12 cellular contexts compared by ENCODE assay signal in the genomic region with DNA sequence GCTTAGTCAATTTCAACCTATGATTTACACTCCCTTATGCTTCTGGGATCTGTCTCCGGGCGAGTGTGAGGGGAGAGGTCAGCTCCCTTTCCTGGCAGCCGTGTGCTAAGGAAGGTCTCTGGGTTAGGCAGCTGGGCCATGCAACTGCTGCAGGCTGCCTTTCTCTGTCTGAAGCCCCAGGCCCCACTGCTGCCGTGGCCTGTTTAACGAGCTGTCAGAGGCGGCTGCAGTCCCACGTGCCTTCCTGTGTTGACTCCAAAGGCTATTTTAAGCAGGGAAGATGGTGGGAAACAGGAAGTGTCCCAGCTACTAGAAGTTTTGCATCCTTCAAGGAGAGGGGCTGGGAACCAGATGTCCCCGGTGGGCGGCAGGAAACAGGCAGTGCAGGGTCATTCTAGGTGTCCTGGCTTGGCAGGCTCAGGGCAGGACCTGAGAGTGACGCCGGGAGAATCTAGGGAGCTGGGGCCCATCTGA.
DNase-seq lines count a peak whose midpoint lies in the region; ATAC-seq and TF ChIP-seq lines count a peak whose summit lies in the region.
"Had no signal": no experiment of that assay in that cellular context is flagged by ENCODE, and none has a peak within 500 bp of the region (broad histone marks: within the 10 kb centered on the region; RNA-seq: fewer than 3 reads in every experiment).

No MANE protein-coding gene starts in this region.

- peaks cover 6% of the 10 kb centered on the region for H3K4me1 Mint-ChIP-seq in Caco-2 (ENCODE audit: low read depth, unreplicated experiment)
- no peaks in the 10 kb centered on the region for H3K4me1 Mint-ChIP-seq in activated T-cell treated with anti-CD3 and anti-CD28 coated beads, Interleukin-2, amount 50 U/mL, for 72 hours (ENCODE audit: low read depth)
- H3K4me1 Mint-ChIP-seq: CD8-positive, alpha-beta memory T cell had no signal

- no peak for ATAC-seq in lung (ENCODE audit: insufficient read depth, low FRiP score)
- no peak for ATAC-seq in activated T-cell treated with anti-CD3 and anti-CD28 coated beads, Interleukin-2, amount 50 U/mL, for 72 hours (replicated peaks in 1 of 2)
- ATAC-seq: activated CD4-positive, CD25-positive, alpha-beta regulatory T cell treated with anti-CD3 and anti-CD28 coated beads, Interleukin-2, amount 50 U/mL, for 24 hours had no signal

- no peak for TF ChIP-seq POLR2A in esophagus squamous epithelium (IDR thresholded peaks at IDR 0.05)

- no peak overlapping the region for H3K4me3 Mint-ChIP-seq in Caco-2 (ENCODE audit: unreplicated experiment)
- no peak overlapping the region for H3K4me3 Mint-ChIP-seq in activated T-cell treated with anti-CD3 and anti-CD28 coated beads, Interleukin-2, amount 50 U/mL, for 72 hours
- H3K4me3 Mint-ChIP-seq: CD8-positive, alpha-beta memory T cell; endodermal cell had no signal

- H3K27me3 Mint-ChIP-seq in Caco-2 (ENCODE audit: insufficient read depth, unreplicated experiment) = no peaks in the 10 kb centered on the region
- no peaks in the 10 kb centered on the region for H3K27me3 Mint-ChIP-seq in activated T-cell treated with anti-CD3 and anti-CD28 coated beads, Interleukin-2, amount 50 U/mL, for 72 hours (ENCODE audit: low read depth)

- TF ChIP-seq CTCF in esophagus squamous epithelium (IDR thresholded peaks at IDR 0.05) = no peak
- TF ChIP-seq CTCF in lung (IDR thresholded peaks at IDR 0.05; ENCODE audit: control extremely low read depth, extremely low read depth) = no peak
- no peak for TF ChIP-seq CTCF in smooth muscle cell (IDR thresholded peaks at IDR 0.05; ENCODE audit: borderline replicate concordance, insufficient read depth, poor library complexity, severe bottlenecking)
- TF ChIP-seq CTCF in Caco-2 (IDR thresholded peaks at IDR 0.05; ENCODE audit: insufficient read depth in 1 of 2, low read depth in 1 of 2, low read length in 1 of 2, severe bottlenecking in 1 of 2, unreplicated experiment in 1 of 2) = no peak

- POLR2A ChIA-PET in Caco-2 (lab: Charles Lee) = no interaction called here

- H3K4me2 ChIP-seq in smooth muscle cell = no peak overlapping the region

- intact Hi-C loops in esophagus squamous epithelium (cut with DNase I) (no loop called here), Caco-2 (cut with micrococcal nuclease; ENCODE audit: unreplicated experiment) (no loop called here)

- H4K20me1 ChIP-seq in smooth muscle cell (ENCODE audit: low read depth) = peaks cover 99% of the 10 kb centered on the region

- H3K36me3 ChIP-seq in esophagus squamous epithelium (peaks cover 26 to 99% (median 41%) of the 10 kb centered on the region in 3 donors), lung (ENCODE audit: control insufficient read depth in 2 of 2, insufficient read depth in 2 of 2, low read length in 2 of 2) (peaks cover 55 to 86% of the 10 kb centered on the region in 2 donors), smooth muscle cell (ENCODE audit: low read depth) (no peaks in the 10 kb centered on the region), Caco-2 (ENCODE audit: control insufficient read depth, insufficient read depth, low read length) (no peaks in the 10 kb centered on the region; the same call in none of the 2 replicates)

- no peak overlapping the region for H2AFZ ChIP-seq in smooth muscle cell (ENCODE audit: low read depth)

- H3K27ac ChIP-seq in esophagus squamous epithelium (peak overlapping the region; percentile 11 to 72 (median 56)), lung (ENCODE audit: low read depth in 1 of 2, low read length in 1 of 2) (peak overlapping the region; percentile 46 to 68), smooth muscle cell (ENCODE audit: low read depth) (peak overlapping the region; percentile 21)

- no peak overlapping the region for H3K9ac ChIP-seq in smooth muscle cell (ENCODE audit: low read depth)

- DNase-seq in Kasumi-1 (lab: John Stamatoyannopoulos, UW) = peak; percentile 50 to 55
- DNase-seq in esophagus squamous epithelium (lab: John Stamatoyannopoulos, UW) = no peak
- no peak for DNase-seq in lung (ENCODE audit: low spot score)
- no peak for DNase-seq in smooth muscle cell (lab: John Stamatoyannopoulos, UW; ENCODE audit: unreplicated experiment)
- no peak for DNase-seq in DMS 273 treated with DMSO at 0.1 percent for 48 hours (lab: John Stamatoyannopoulos, UW)
- DNase-seq in Caco-2 = no peak
- DNase-seq in activated naive CD4-positive, alpha-beta T cell (lab: John Stamatoyannopoulos, UW) = no peak
- no peak for DNase-seq in activated T-cell treated with anti-CD3 and anti-CD28 coated beads, Interleukin-2, amount 50 U/mL, for 72 hours
- DNase-seq: CD8-positive, alpha-beta memory T cell; endodermal cell; stimulated activated naive CD4-positive, alpha-beta T cell had no signal

- CTCF ChIA-PET in Caco-2 (lab: Charles Lee) = no interaction called here

- no peaks in the 10 kb centered on the region for H3K9me3 Mint-ChIP-seq in Caco-2 (ENCODE audit: unreplicated experiment)
- no peaks in the 10 kb centered on the region for H3K9me3 Mint-ChIP-seq in activated T-cell treated with anti-CD3 and anti-CD28 coated beads, Interleukin-2, amount 50 U/mL, for 72 hours
- H3K9me3 Mint-ChIP-seq: CD8-positive, alpha-beta memory T cell; endodermal cell had no signal

- H3K4me1 ChIP-seq in esophagus squamous epithelium (peaks cover 0 to 68% (median 28%) of the 10 kb centered on the region in 3 donors), lung (ENCODE audit: control insufficient read depth in 2 of 2, insufficient read depth in 2 of 2, low read length in 2 of 2) (peaks cover 6 to 29% of the 10 kb centered on the region in 2 donors), smooth muscle cell (ENCODE audit: low read depth) (peaks cover 4% of the 10 kb centered on the region), Caco-2 (peaks cover 7% of the 10 kb centered on the region; the same call in 1 of the 2 replicates)

- H3K36me3 Mint-ChIP-seq in Caco-2 (ENCODE audit: insufficient read depth, unreplicated experiment) = peaks cover 5% of the 10 kb centered on the region
- no peaks in the 10 kb centered on the region for H3K36me3 Mint-ChIP-seq in activated T-cell treated with anti-CD3 and anti-CD28 coated beads, Interleukin-2, amount 50 U/mL, for 72 hours (ENCODE audit: insufficient read depth in 2 of 2)
- H3K36me3 Mint-ChIP-seq: CD8-positive, alpha-beta memory T cell had no signal

- H3K27me3 ChIP-seq in esophagus squamous epithelium (no peaks in the 10 kb centered on the region), lung (ENCODE audit: control insufficient read depth, insufficient read depth) (no peaks in the 10 kb centered on the region), smooth muscle cell (ENCODE audit: low read depth) (no peaks in the 10 kb centered on the region), Caco-2 (replicated peaks; ENCODE audit: control insufficient read depth, insufficient read depth, low read length) (no peaks in the 10 kb centered on the region)

- no peak overlapping the region for H3K27ac Mint-ChIP-seq in Caco-2 (ENCODE audit: unreplicated experiment)
- no peak overlapping the region for H3K27ac Mint-ChIP-seq in activated T-cell treated with anti-CD3 and anti-CD28 coated beads, Interleukin-2, amount 50 U/mL, for 72 hours
- H3K27ac Mint-ChIP-seq: CD8-positive, alpha-beta memory T cell; endodermal cell had no signal

- H3K9me3 ChIP-seq in esophagus squamous epithelium (no peaks in the 10 kb centered on the region), lung (ENCODE audit: control insufficient read depth in 2 of 2, insufficient read depth in 1 of 2, low read length in 1 of 2) (no peaks in the 10 kb centered on the region), smooth muscle cell (replicated peaks; ENCODE audit: low read depth) (no peaks in the 10 kb centered on the region), Caco-2 (no peaks in the 10 kb centered on the region)

- H3K79me2 ChIP-seq in smooth muscle cell (ENCODE audit: low read depth) = no peaks in the 10 kb centered on the region

- 31 to 53% methylated on average over 8 of the region's 11 CpGs for whole genome bisulfite sequencing in esophagus squamous epithelium, 2 donors
- WGBS in lung, 2 donors = 20 to 30% methylated on average over 11 of the region's 11 CpGs
- WGBS in smooth muscle cell (ENCODE audit: low lambda C conversion rate) = 17% methylated on average over 11 of the region's 11 CpGs

- H3K4me3 ChIP-seq in esophagus squamous epithelium (no peak overlapping the region), lung (no peak overlapping the region), smooth muscle cell (no peak overlapping the region), Caco-2 (ENCODE audit: low read depth, low read length) (no peak overlapping the region)

- H3F3A ChIP-seq in smooth muscle cell (ENCODE audit: low read depth) = peaks cover 10% of the 10 kb centered on the region

- BruUV-seq in Caco-2 (replicated peaks; lab: Mats Ljungman, UMichigan) = no TSS peak

Comparison
In these comparisons a context has a peak if more than half of its experiments do, and no peak if none do; other contexts are left out.
1. DNase-seq: peak in Kasumi-1 (2 of 2); none in esophagus squamous epithelium (single experiment), lung (single experiment), smooth muscle cell (single experiment), DMS 273 treated with DMSO at 0.1 percent for 48 hours (single experiment), Caco-2 (0 of 2), activated naive CD4-positive, alpha-beta T cell (0 of 4) and activated T-cell treated with anti-CD3 and anti-CD28 coated beads, Interleukin-2, amount 50 U/mL, for 72 hours (0 of 2).
2. Peak in every context shown above with its lines, with median percentiles within 50 percentile points of each other: H3K27ac ChIP-seq.